ENCODE assay signal across 2 cellular contexts in the genomic region with DNA sequence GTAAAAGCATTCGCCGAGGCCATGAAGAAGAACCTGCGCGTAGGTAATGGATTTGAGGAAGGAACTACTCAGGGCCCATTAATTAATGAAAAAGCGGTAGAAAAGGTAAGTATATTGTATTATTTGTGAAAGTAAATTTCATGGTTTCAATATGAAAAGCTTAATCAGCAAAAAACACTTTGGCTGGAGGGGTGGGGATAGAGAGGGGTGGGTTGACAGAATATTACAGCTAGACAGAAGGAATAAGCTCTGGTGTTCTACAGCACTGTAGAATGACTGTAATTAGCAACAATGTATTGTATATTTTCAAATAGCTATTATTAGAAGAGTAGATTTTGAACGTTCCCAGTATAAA.
TF ChIP-seq lines count a peak whose summit lies in the region.

No MANE protein-coding gene starts in this region.

TF ChIP-seq in A549, 52 proteins besides CTCF, POLR2A, EP300 and RAD21:
- TF ChIP-seq MAFK (IDR thresholded peaks at IDR 0.05; ENCODE audit: partially characterized antibody), result peak; percentile 38
- no peak for TF ChIP-seq POLR2AphosphoS2 (conservative IDR thresholded peaks at IDR 0.05; ENCODE audit: low read length)
- no peak for TF ChIP-seq ESRRA (IDR thresholded peaks at IDR 0.05; ENCODE audit: borderline replicate concordance, low read length)
- TF ChIP-seq BHLHE40 (IDR thresholded peaks at IDR 0.05; ENCODE audit: low read depth, low read length), result no peak
- TF ChIP-seq, protein P1, sequence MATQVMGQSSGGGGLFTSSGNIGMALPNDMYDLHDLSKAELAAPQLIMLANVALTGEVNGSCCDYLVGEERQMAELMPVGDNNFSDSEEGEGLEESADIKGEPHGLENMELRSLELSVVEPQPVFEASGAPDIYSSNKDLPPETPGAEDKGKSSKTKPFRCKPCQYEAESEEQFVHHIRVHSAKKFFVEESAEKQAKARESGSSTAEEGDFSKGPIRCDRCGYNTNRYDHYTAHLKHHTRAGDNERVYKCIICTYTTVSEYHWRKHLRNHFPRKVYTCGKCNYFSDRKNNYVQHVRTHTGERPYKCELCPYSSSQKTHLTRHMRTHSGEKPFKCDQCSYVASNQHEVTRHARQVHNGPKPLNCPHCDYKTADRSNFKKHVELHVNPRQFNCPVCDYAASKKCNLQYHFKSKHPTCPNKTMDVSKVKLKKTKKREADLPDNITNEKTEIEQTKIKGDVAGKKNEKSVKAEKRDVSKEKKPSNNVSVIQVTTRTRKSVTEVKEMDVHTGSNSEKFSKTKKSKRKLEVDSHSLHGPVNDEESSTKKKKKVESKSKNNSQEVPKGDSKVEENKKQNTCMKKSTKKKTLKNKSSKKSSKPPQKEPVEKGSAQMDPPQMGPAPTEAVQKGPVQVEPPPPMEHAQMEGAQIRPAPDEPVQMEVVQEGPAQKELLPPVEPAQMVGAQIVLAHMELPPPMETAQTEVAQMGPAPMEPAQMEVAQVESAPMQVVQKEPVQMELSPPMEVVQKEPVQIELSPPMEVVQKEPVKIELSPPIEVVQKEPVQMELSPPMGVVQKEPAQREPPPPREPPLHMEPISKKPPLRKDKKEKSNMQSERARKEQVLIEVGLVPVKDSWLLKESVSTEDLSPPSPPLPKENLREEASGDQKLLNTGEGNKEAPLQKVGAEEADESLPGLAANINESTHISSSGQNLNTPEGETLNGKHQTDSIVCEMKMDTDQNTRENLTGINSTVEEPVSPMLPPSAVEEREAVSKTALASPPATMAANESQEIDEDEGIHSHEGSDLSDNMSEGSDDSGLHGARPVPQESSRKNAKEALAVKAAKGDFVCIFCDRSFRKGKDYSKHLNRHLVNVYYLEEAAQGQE (IDR thresholded peaks at IDR 0.05), result no peak
- TF ChIP-seq HOXA7 (CRISPR knock-in tag; IDR thresholded peaks at IDR 0.05), result no peak
- TF ChIP-seq EHMT2 (IDR thresholded peaks at IDR 0.05; ENCODE audit: low read depth), result no peak

TF ChIP-seq in K562, 482 proteins besides CTCF, POLR2A, EP300 and RAD21 (continues in another document):
- TF ChIP-seq TCF7L2 (IDR thresholded peaks at IDR 0.05; ENCODE audit: low read depth, low read length), result no peak
- TF ChIP-seq OTX1 (CRISPR knock-in tag; IDR thresholded peaks at IDR 0.05), result 0 out of 2 replicates have a peak, but pooled peaks have one; percentile 1
- no peak for TF ChIP-seq RBM34 (IDR thresholded peaks at IDR 0.05; ENCODE audit: borderline replicate concordance, insufficient read depth, low read length)
- TF ChIP-seq, protein P2, sequence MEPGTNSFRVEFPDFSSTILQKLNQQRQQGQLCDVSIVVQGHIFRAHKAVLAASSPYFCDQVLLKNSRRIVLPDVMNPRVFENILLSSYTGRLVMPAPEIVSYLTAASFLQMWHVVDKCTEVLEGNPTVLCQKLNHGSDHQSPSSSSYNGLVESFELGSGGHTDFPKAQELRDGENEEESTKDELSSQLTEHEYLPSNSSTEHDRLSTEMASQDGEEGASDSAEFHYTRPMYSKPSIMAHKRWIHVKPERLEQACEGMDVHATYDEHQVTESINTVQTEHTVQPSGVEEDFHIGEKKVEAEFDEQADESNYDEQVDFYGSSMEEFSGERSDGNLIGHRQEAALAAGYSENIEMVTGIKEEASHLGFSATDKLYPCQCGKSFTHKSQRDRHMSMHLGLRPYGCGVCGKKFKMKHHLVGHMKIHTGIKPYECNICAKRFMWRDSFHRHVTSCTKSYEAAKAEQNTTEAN (CRISPR knock-in tag; IDR thresholded peaks at IDR 0.05), result no peak
- no peak for TF ChIP-seq NEUROD1 (IDR thresholded peaks at IDR 0.05; ENCODE audit: borderline replicate concordance, low read depth, low read length, partially characterized antibody)
- no peak for TF ChIP-seq FOXJ2 (tag; IDR thresholded peaks at IDR 0.05)
- 0 out of 2 replicates have a peak, but pooled peaks have one; percentile 3 for TF ChIP-seq E2F3 (CRISPR knock-in tag; IDR thresholded peaks at IDR 0.05)
- no peak for TF ChIP-seq ZKSCAN3 (CRISPR knock-in tag; IDR thresholded peaks at IDR 0.05)
- TF ChIP-seq, protein P3, sequence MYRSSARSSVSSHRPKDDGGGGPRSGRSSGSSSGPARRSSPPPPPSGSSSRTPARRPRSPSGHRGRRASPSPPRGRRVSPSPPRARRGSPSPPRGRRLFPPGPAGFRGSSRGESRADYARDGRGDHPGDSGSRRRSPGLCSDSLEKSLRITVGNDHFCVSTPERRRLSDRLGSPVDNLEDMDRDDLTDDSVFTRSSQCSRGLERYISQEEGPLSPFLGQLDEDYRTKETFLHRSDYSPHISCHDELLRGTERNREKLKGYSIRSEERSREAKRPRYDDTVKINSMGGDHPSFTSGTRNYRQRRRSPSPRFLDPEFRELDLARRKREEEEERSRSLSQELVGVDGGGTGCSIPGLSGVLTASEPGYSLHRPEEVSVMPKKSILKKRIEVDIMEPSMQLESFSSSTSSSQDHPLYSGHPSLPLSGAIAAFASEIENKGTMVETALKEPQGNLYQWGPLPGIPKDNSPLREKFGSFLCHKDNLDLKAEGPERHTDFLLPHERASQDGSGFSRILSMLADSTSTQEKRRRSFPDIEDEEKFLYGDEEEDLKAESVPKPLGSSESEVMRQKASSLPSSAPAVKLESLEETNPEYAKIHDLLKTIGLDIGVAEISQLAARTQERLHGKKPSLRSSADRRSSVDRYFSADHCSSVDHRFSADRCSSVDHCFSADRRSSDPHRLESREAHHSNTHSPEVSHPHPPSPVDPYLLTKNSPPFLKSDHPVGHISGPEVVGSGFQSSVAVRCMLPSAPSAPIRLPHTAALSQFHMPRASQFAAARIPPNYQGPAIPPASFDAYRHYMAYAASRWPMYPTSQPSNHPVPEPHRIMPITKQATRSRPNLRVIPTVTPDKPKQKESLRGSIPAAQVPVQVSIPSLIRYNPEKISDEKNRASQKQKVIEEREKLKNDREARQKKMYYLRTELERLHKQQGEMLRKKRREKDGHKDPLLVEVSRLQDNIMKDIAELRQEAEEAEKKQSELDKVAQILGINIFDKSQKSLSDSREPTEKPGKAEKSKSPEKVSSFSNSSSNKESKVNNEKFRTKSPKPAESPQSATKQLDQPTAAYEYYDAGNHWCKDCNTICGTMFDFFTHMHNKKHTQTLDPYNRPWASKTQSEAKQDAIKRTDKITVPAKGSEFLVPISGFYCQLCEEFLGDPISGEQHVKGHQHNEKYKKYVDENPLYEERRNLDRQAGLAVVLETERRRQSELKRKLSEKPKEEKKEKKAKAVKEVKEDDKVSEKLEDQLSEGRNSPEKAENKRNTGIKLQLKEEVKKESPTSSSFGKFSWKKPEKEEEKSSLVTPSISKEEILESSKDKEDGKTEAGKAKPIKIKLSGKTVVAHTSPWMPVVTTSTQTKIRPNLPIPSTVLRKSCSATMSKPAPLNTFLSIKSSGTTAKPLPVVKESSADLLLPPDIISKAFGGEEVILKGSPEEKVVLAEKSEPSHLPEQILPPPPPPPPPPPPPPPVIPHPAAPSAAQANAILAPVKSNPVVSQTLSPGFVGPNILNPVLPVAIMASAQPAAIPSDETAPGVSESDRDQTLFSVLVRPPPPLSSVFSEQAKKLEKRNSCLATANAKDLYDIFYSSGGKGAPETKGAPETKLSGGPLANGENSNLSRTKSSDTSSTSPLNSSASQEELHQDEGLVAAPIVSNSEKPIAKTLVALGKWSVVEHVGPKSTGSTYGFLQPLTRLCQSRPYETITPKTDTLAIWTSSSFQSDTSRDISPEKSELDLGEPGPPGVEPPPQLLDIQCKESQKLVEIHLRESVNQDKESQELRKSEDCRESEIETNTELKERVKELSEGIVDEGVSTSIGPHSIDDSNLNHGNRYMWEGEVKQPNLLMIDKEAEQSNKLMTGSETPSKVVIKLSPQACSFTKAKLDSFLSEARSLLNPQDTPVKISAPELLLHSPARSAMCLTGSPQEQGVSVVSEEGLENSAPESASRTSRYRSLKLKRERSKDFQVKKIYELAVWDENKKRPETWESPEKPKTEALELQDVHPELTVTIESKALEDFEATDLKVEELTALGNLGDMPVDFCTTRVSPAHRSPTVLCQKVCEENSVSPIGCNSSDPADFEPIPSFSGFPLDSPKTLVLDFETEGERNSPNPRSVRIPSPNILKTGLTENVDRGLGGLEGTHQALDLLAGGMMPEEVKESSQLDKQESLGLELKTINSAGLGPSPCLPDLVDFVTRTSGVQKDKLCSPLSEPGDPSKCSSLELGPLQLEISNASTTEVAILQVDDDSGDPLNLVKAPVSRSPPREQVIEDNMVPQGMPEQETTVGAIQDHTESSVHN (IDR thresholded peaks at IDR 0.05; ENCODE audit: borderline replicate concordance in 1 of 2, low read depth in 1 of 2), result no peak
- TF ChIP-seq, protein P4, sequence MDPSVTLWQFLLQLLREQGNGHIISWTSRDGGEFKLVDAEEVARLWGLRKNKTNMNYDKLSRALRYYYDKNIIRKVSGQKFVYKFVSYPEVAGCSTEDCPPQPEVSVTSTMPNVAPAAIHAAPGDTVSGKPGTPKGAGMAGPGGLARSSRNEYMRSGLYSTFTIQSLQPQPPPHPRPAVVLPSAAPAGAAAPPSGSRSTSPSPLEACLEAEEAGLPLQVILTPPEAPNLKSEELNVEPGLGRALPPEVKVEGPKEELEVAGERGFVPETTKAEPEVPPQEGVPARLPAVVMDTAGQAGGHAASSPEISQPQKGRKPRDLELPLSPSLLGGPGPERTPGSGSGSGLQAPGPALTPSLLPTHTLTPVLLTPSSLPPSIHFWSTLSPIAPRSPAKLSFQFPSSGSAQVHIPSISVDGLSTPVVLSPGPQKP (CRISPR knock-in tag; IDR thresholded peaks at IDR 0.05), result no peak
- 0 out of 2 replicates have a peak, but pooled peaks have one; percentile 1 for TF ChIP-seq ZNF239 (CRISPR knock-in tag; IDR thresholded peaks at IDR 0.05)
- TF ChIP-seq ZNF316 (IDR thresholded peaks at IDR 0.05), result peak; percentile 89
- TF ChIP-seq, protein P5, sequence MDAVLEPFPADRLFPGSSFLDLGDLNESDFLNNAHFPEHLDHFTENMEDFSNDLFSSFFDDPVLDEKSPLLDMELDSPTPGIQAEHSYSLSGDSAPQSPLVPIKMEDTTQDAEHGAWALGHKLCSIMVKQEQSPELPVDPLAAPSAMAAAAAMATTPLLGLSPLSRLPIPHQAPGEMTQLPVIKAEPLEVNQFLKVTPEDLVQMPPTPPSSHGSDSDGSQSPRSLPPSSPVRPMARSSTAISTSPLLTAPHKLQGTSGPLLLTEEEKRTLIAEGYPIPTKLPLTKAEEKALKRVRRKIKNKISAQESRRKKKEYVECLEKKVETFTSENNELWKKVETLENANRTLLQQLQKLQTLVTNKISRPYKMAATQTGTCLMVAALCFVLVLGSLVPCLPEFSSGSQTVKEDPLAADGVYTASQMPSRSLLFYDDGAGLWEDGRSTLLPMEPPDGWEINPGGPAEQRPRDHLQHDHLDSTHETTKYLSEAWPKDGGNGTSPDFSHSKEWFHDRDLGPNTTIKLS (IDR thresholded peaks at IDR 0.05; ENCODE audit: borderline replicate concordance, low read depth), result no peak
- TF ChIP-seq ZNF24 (IDR thresholded peaks at IDR 0.05), result no peak
- TF ChIP-seq, protein P6, sequence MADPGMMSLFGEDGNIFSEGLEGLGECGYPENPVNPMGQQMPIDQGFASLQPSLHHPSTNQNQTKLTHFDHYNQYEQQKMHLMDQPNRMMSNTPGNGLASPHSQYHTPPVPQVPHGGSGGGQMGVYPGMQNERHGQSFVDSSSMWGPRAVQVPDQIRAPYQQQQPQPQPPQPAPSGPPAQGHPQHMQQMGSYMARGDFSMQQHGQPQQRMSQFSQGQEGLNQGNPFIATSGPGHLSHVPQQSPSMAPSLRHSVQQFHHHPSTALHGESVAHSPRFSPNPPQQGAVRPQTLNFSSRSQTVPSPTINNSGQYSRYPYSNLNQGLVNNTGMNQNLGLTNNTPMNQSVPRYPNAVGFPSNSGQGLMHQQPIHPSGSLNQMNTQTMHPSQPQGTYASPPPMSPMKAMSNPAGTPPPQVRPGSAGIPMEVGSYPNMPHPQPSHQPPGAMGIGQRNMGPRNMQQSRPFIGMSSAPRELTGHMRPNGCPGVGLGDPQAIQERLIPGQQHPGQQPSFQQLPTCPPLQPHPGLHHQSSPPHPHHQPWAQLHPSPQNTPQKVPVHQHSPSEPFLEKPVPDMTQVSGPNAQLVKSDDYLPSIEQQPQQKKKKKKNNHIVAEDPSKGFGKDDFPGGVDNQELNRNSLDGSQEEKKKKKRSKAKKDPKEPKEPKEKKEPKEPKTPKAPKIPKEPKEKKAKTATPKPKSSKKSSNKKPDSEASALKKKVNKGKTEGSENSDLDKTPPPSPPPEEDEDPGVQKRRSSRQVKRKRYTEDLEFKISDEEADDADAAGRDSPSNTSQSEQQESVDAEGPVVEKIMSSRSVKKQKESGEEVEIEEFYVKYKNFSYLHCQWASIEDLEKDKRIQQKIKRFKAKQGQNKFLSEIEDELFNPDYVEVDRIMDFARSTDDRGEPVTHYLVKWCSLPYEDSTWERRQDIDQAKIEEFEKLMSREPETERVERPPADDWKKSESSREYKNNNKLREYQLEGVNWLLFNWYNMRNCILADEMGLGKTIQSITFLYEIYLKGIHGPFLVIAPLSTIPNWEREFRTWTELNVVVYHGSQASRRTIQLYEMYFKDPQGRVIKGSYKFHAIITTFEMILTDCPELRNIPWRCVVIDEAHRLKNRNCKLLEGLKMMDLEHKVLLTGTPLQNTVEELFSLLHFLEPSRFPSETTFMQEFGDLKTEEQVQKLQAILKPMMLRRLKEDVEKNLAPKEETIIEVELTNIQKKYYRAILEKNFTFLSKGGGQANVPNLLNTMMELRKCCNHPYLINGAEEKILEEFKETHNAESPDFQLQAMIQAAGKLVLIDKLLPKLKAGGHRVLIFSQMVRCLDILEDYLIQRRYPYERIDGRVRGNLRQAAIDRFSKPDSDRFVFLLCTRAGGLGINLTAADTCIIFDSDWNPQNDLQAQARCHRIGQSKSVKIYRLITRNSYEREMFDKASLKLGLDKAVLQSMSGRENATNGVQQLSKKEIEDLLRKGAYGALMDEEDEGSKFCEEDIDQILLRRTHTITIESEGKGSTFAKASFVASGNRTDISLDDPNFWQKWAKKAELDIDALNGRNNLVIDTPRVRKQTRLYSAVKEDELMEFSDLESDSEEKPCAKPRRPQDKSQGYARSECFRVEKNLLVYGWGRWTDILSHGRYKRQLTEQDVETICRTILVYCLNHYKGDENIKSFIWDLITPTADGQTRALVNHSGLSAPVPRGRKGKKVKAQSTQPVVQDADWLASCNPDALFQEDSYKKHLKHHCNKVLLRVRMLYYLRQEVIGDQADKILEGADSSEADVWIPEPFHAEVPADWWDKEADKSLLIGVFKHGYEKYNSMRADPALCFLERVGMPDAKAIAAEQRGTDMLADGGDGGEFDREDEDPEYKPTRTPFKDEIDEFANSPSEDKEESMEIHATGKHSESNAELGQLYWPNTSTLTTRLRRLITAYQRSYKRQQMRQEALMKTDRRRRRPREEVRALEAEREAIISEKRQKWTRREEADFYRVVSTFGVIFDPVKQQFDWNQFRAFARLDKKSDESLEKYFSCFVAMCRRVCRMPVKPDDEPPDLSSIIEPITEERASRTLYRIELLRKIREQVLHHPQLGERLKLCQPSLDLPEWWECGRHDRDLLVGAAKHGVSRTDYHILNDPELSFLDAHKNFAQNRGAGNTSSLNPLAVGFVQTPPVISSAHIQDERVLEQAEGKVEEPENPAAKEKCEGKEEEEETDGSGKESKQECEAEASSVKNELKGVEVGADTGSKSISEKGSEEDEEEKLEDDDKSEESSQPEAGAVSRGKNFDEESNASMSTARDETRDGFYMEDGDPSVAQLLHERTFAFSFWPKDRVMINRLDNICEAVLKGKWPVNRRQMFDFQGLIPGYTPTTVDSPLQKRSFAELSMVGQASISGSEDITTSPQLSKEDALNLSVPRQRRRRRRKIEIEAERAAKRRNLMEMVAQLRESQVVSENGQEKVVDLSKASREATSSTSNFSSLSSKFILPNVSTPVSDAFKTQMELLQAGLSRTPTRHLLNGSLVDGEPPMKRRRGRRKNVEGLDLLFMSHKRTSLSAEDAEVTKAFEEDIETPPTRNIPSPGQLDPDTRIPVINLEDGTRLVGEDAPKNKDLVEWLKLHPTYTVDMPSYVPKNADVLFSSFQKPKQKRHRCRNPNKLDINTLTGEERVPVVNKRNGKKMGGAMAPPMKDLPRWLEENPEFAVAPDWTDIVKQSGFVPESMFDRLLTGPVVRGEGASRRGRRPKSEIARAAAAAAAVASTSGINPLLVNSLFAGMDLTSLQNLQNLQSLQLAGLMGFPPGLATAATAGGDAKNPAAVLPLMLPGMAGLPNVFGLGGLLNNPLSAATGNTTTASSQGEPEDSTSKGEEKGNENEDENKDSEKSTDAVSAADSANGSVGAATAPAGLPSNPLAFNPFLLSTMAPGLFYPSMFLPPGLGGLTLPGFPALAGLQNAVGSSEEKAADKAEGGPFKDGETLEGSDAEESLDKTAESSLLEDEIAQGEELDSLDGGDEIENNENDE (IDR thresholded peaks at IDR 0.05; ENCODE audit: low read depth, low read length), result no peak
- no peak for TF ChIP-seq BRD9 (IDR thresholded peaks at IDR 0.05; ENCODE audit: low read depth, partially characterized antibody)
- no peak for TF ChIP-seq HMG20B (CRISPR knock-in tag; IDR thresholded peaks at IDR 0.05)
- no peak for TF ChIP-seq PPARD (CRISPR knock-in tag; IDR thresholded peaks at IDR 0.05)
